19 cellular contexts compared by ENCODE assay signal in the genomic region with DNA sequence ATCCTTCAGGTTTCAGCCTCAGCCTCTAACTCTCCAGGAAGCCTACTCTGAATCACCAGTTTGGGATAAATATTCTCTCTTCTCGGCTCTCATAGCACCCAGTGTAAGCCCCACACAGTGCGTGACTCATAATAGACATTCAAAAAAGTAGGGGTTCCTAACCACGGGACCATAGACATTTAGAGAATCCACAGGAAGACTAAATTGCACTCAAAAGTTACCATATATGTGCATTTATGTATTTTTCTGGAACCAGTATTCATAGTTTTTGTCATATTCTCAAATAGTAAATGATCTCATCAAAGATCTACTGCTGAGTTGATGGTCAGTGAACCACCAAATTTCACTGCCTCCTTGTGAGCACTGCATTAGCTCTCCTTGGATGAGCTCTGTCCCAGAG.
DNase-seq lines count a peak whose midpoint lies in the region; ATAC-seq and TF ChIP-seq lines count a peak whose summit lies in the region.
"Had no signal": no experiment of that assay in that cellular context is flagged by ENCODE, and none has a peak within 500 bp of the region (broad histone marks: within the 10 kb centered on the region; RNA-seq: fewer than 3 reads in every experiment).

No MANE protein-coding gene starts in this region.

- H3K4me1 ChIP-seq in mesenchymal stem cell (ENCODE audit: control insufficient read depth, insufficient read depth, low read depth, low read length) (no peaks in the 10 kb centered on the region), tibial nerve (no peaks in the 10 kb centered on the region)
- H3K4me1 ChIP-seq: BLaER1, Caco-2 had no signal

- no peak overlapping the region for H2BK12ac ChIP-seq in mesenchymal stem cell (ENCODE audit: low read length in 2 of 2)

- H2AFZ ChIP-seq in mesenchymal stem cell (ENCODE audit: low read depth, low read length) = no peak overlapping the region
- H2AFZ ChIP-seq: GM23338 had no signal

- H3K9me3 Mint-ChIP-seq in activated T-helper 1 cell treated with anti-CD3 and anti-CD28 coated beads, Interleukin-12 subunit alpha, Interleukin-12 subunit beta, Interleukin-2, Interleukin-4 antibody, amounts not matched to agents 30 ng/mL and 10 ng/mL and 1 ng/mL, durations not matched to agents 14 hours and 24 hours and 36 hours = no peaks in the 10 kb centered on the region
- H3K9me3 Mint-ChIP-seq: CD8-positive, alpha-beta T cell; GM23338 had no signal

- peak; percentile 3 for DNase-seq in astrocyte of the hippocampus (ENCODE audit: low read depth, low spot score)
- DNase-seq in glomerular visceral epithelial cell (ENCODE audit: extremely low spot score) = peak; percentile 63
- DNase-seq in mesenchymal stem cell = no peak
- DNase-seq in GM10266 (ENCODE audit: extremely low spot score) = no peak
- DNase-seq in activated T-helper 1 cell treated with anti-CD3 and anti-CD28 coated beads, Interleukin-12 subunit alpha, Interleukin-12 subunit beta, Interleukin-2, Interleukin-4 antibody, amounts not matched to agents 30 ng/mL and 10 ng/mL and 1 ng/mL, durations not matched to agents 14 hours and 24 hours and 36 hours (ENCODE audit: low spot score) = no peak
- DNase-seq in tibial nerve (ENCODE audit: low spot score in 2 of 2) = no peak
- DNase-seq: Caco-2; CD4-positive, CD25-positive, alpha-beta regulatory T cell; CD8-positive, alpha-beta T cell; DMS153; DND-41; GDM1; H9 had no signal

- no peaks in the 10 kb centered on the region for H3K36me3 Mint-ChIP-seq in activated T-helper 1 cell treated with anti-CD3 and anti-CD28 coated beads, Interleukin-12 subunit alpha, Interleukin-12 subunit beta, Interleukin-2, Interleukin-4 antibody, amounts not matched to agents 30 ng/mL and 10 ng/mL and 1 ng/mL, durations not matched to agents 14 hours and 24 hours and 36 hours (ENCODE audit: low read depth)
- H3K36me3 Mint-ChIP-seq: CD4-positive, CD25-positive, alpha-beta regulatory T cell; CD8-positive, alpha-beta T cell had no signal

- TF ChIP-seq EP300 in tibial nerve (IDR thresholded peaks at IDR 0.05) = no peak

- no peak for TF ChIP-seq POLR2A in GM18505 (IDR thresholded peaks at IDR 0.05; ENCODE audit: borderline replicate concordance, extremely low read depth, insufficient read depth, insufficient read length)
- TF ChIP-seq POLR2A in tibial nerve (IDR thresholded peaks at IDR 0.05) = no peak

- WGBS in mesenchymal stem cell = no CpG with 5 or more reads among the region's 3 CpGs
- 79 to 97% methylated on average over 3 of the region's 3 CpGs for WGBS in tibial nerve, 2 donors

- no peak overlapping the region for H2BK15ac ChIP-seq in mesenchymal stem cell (ENCODE audit: low read depth, poor library complexity, severe bottlenecking)

- no peaks in the 10 kb centered on the region for H3K79me1 ChIP-seq in mesenchymal stem cell (replicated peaks; ENCODE audit: low read length, poor library complexity, severe bottlenecking)

- no peaks in the 10 kb centered on the region for H3K9me3 ChIP-seq in mesenchymal stem cell (ENCODE audit: control insufficient read depth, low read length)
- no peaks in the 10 kb centered on the region for H3K9me3 ChIP-seq in tibial nerve
- H3K9me3 ChIP-seq: BLaER1, Caco-2 had no signal

- no peak for ATAC-seq in GM18505 (IDR thresholded peaks at IDR 0.05; ENCODE audit: unreplicated experiment)
- ATAC-seq: CD8-positive, alpha-beta T cell; GM23338; HCT116 had no signal

- H3K27me3 ChIP-seq in mesenchymal stem cell (ENCODE audit: control insufficient read depth in 1 of 2, insufficient read depth in 1 of 2, low read length in 2 of 2) (no peaks in the 10 kb centered on the region), tibial nerve (no peaks in the 10 kb centered on the region)

- H3K4me3 ChIP-seq in mesenchymal stem cell (ENCODE audit: insufficient read depth in 1 of 2, low read depth in 1 of 2, low read length in 2 of 2) (no peak overlapping the region), tibial nerve (no peak overlapping the region)
- H3K4me3 ChIP-seq: BLaER1, GM23338 had no signal

- H4K8ac ChIP-seq in mesenchymal stem cell (ENCODE audit: low read length) = no peak overlapping the region

- no peak overlapping the region for H3K27ac Mint-ChIP-seq in activated T-helper 1 cell treated with anti-CD3 and anti-CD28 coated beads, Interleukin-12 subunit alpha, Interleukin-12 subunit beta, Interleukin-2, Interleukin-4 antibody, amounts not matched to agents 30 ng/mL and 10 ng/mL and 1 ng/mL, durations not matched to agents 14 hours and 24 hours and 36 hours
- H3K27ac Mint-ChIP-seq: B cell; CD4-positive, CD25-positive, alpha-beta regulatory T cell; CD8-positive, alpha-beta T cell; GM23338; H9 had no signal

- intact Hi-C loops in activated T-helper 1 cell treated with anti-CD3 and anti-CD28 coated beads, Interleukin-12 subunit alpha, Interleukin-12 subunit beta, Interleukin-2, Interleukin-4 antibody, amounts not matched to agents 30 ng/mL and 10 ng/mL and 1 ng/mL, durations not matched to agents 14 hours and 24 hours and 36 hours (cut with micrococcal nuclease) = no loop called here

- no peak for TF ChIP-seq CTCF in GM10266 (IDR thresholded peaks at IDR 0.05; ENCODE audit: control insufficient read depth, insufficient read depth, low read depth, missing control alignments)
- TF ChIP-seq CTCF in tibial nerve (IDR thresholded peaks at IDR 0.05) = no peak

- H3K23ac ChIP-seq in mesenchymal stem cell (ENCODE audit: low read length in 2 of 2) = no peak overlapping the region

- H3K27me3 Mint-ChIP-seq in activated T-helper 1 cell treated with anti-CD3 and anti-CD28 coated beads, Interleukin-12 subunit alpha, Interleukin-12 subunit beta, Interleukin-2, Interleukin-4 antibody, amounts not matched to agents 30 ng/mL and 10 ng/mL and 1 ng/mL, durations not matched to agents 14 hours and 24 hours and 36 hours (ENCODE audit: insufficient read depth) = no peaks in the 10 kb centered on the region
- H3K27me3 Mint-ChIP-seq: B cell; CD4-positive, CD25-positive, alpha-beta regulatory T cell had no signal

- H3K36me3 ChIP-seq in mesenchymal stem cell (ENCODE audit: control insufficient read depth in 1 of 2, insufficient read depth in 2 of 2, low read depth in 1 of 2, low read length in 2 of 2) (no peaks in the 10 kb centered on the region), tibial nerve (no peaks in the 10 kb centered on the region)
- H3K36me3 ChIP-seq: BLaER1 had no signal

- no peak overlapping the region for H2BK5ac ChIP-seq in mesenchymal stem cell (ENCODE audit: low read depth, low read length, poor library complexity, severe bottlenecking)

- H3K18ac ChIP-seq in mesenchymal stem cell (ENCODE audit: low read depth in 1 of 2, low read length in 2 of 2) = no peak overlapping the region

- H3K4me2 ChIP-seq in mesenchymal stem cell (ENCODE audit: low read length, poor library complexity, severe bottlenecking) = no peak overlapping the region
- H3K4me2 ChIP-seq: BLaER1, GM23338 had no signal

- no peak overlapping the region for H2AK5ac ChIP-seq in mesenchymal stem cell (ENCODE audit: low read length, severe bottlenecking)

- H3K4ac ChIP-seq in mesenchymal stem cell (ENCODE audit: low read depth in 1 of 2, low read length in 2 of 2) = no peak overlapping the region

- no peak overlapping the region for H3K14ac ChIP-seq in mesenchymal stem cell (ENCODE audit: low read length in 2 of 2)

- no peak overlapping the region for H2BK120ac ChIP-seq in mesenchymal stem cell (ENCODE audit: low read depth, low read length)

- H3K27ac ChIP-seq in mesenchymal stem cell (ENCODE audit: low read length, poor library complexity, severe bottlenecking) = peak overlapping the region; percentile 14
- H3K27ac ChIP-seq in tibial nerve = no peak overlapping the region
- H3K27ac ChIP-seq: BLaER1, C4-2B had no signal

- H4K91ac ChIP-seq in mesenchymal stem cell (ENCODE audit: low read length) = no peak overlapping the region

- no peak overlapping the region for H3K4me3 Mint-ChIP-seq in activated T-helper 1 cell treated with anti-CD3 and anti-CD28 coated beads, Interleukin-12 subunit alpha, Interleukin-12 subunit beta, Interleukin-2, Interleukin-4 antibody, amounts not matched to agents 30 ng/mL and 10 ng/mL and 1 ng/mL, durations not matched to agents 14 hours and 24 hours and 36 hours
- H3K4me3 Mint-ChIP-seq: B cell; CD4-positive, CD25-positive, alpha-beta regulatory T cell; CD8-positive, alpha-beta T cell; GM23338; H9 had no signal

- no peak overlapping the region for H3K9ac ChIP-seq in mesenchymal stem cell (ENCODE audit: low read length)
- H3K9ac ChIP-seq: BLaER1 had no signal

- no peaks in the 10 kb centered on the region for H3K4me1 Mint-ChIP-seq in activated T-helper 1 cell treated with anti-CD3 and anti-CD28 coated beads, Interleukin-12 subunit alpha, Interleukin-12 subunit beta, Interleukin-2, Interleukin-4 antibody, amounts not matched to agents 30 ng/mL and 10 ng/mL and 1 ng/mL, durations not matched to agents 14 hours and 24 hours and 36 hours (ENCODE audit: low read depth)
- H3K4me1 Mint-ChIP-seq: B cell; CD4-positive, CD25-positive, alpha-beta regulatory T cell; GM23338; H9 had no signal

Comparison
In these comparisons a context has a peak if more than half of its experiments do, and no peak if none do; other contexts are left out.
1. DNase-seq: peak in astrocyte of the hippocampus (single experiment) and glomerular visceral epithelial cell (single experiment); none in mesenchymal stem cell (single experiment), GM10266 (single experiment), activated T-helper 1 cell treated with anti-CD3 and anti-CD28 coated beads, Interleukin-12 subunit alpha, Interleukin-12 subunit beta, Interleukin-2, Interleukin-4 antibody, amounts not matched to agents 30 ng/mL and 10 ng/mL and 1 ng/mL, durations not matched to agents 14 hours and 24 hours and 36 hours (single experiment) and tibial nerve (0 of 2).